Comparison of ENCODE assay signal across 27 cellular contexts in genomic region chr3:25442486-25442885, GRCh38. TPM values are rescaled to one million over a fixed set of nuclear protein-coding genes. Genes with fewer than 3 reads are reported as not detected.
DNase-seq lines count a peak whose midpoint lies in the region; ATAC-seq, FAIRE-seq and TF ChIP-seq lines count a peak whose summit lies in the region.
"Had no signal": no experiment of that assay in that cellular context is flagged by ENCODE, and none has a peak within 500 bp of the region (broad histone marks: within the 10 kb centered on the region; RNA-seq: fewer than 3 reads in every experiment).

No MANE protein-coding gene starts in this region.

- POLR2A ChIA-PET in A549 (lab: Yijun Ruan, JAX), result interaction anchor here (1.5 kb wide), 1 partner anchor 15 kb away, joined by 4 read pairs; the partner anchor contains the start of gene RARB
- POLR2A ChIA-PET in PC-9 (lab: Charles Lee; ENCODE audit: unreplicated experiment), result no interaction called here

- no peaks in the 10 kb centered on the region for H3K36me3 ChIP-seq in PC-9 (ENCODE audit: low read depth)
- H3K36me3 ChIP-seq: BLaER1, Peyer's patch, SJCRH30 had no signal

- TF ChIP-seq POLR2A in A549 (IDR thresholded peaks at IDR 0.05; ENCODE audit: low read length), result no peak

- H3K27me3 Mint-ChIP-seq in mesothelial cell of epicardium (ENCODE audit: low read depth), result no peaks in the 10 kb centered on the region
- peaks cover 0 to 4% (median 3%) of the 10 kb centered on the region in 3 donors for H3K27me3 Mint-ChIP-seq in CD14-positive monocyte (ENCODE audit: low read depth in 3 of 3)
- H3K27me3 Mint-ChIP-seq: CD4-positive, alpha-beta memory T cell had no signal

- no TSS peak for BruUV-seq in PC-9 (replicated peaks; lab: Mats Ljungman, UMichigan)

- no peaks in the 10 kb centered on the region for H3F3A ChIP-seq in PC-9 (ENCODE audit: insufficient read depth, low read depth)

- no peak for DNase-seq in A549 (ENCODE audit: low read depth in 1 of 2, low spot score in 1 of 2)
- DNase-seq in NCI-H1417 (lab: John Stamatoyannopoulos, UW), result peak in 2 of 3 experiments; percentile 34 to 79
- no peak for DNase-seq in PC-9
- DNase-seq in mesothelial cell of epicardium (ENCODE audit: low spot score in 2 of 2, unreplicated experiment in 2 of 2), result no peak
- no peak for DNase-seq in 8988T
- no peak for DNase-seq in CD14-positive monocyte (ENCODE audit: low spot score)
- DNase-seq in activated effector memory CD4-positive, alpha-beta T cell treated with Interleukin-2 at 50 U/mL for 16 hours, result no peak
- DNase-seq: ACHN; CD4-positive, alpha-beta memory T cell; DMS153; GOT3; MV-4-11; NCI-H1436; NCI-H2029 treated with DMSO at 0.1 percent for 48 hours; NCI-H2171; NCI-H345; NCI-H524 treated with DMSO at 0.1 percent for 48 hours; Peyer's patch; SJCRH30 had no signal

- peak overlapping the region; percentile 46 for H3K4me2 ChIP-seq in A549
- H3K4me2 ChIP-seq in PC-9, result no peak overlapping the region
- H3K4me2 ChIP-seq: BLaER1 had no signal

- no peak for FAIRE-seq in A549 (lab: Jason Lieb, UNC)
- FAIRE-seq: G401.6, GM12892, GM19239 had no signal

- no peak; a peak in 1 of 6 replicates for ATAC-seq in A549
- ATAC-seq in HG03097 (IDR thresholded peaks at IDR 0.05; ENCODE audit: low FRiP score, unreplicated experiment), result no peak
- ATAC-seq: HCT116 had no signal

- H3K27ac Mint-ChIP-seq in mesothelial cell of epicardium (peak overlapping the region; percentile 42), CD14-positive monocyte (no peak overlapping the region)
- H3K27ac Mint-ChIP-seq: CD4-positive, alpha-beta memory T cell; IgD-negative memory B cell had no signal

- H2AFZ ChIP-seq in PC-9, result 0 out of 2 replicates have a peak overlapping the region, but pooled peaks have one; percentile 45

- TF ChIP-seq CTCF in A549 (IDR thresholded peaks at IDR 0.05) (no peak), PC-9 (conservative IDR thresholded peaks at IDR 0.05) (no peak), mesothelial cell of epicardium (IDR thresholded peaks at IDR 0.05; ENCODE audit: unreplicated experiment) (no peak), CD14-positive monocyte (IDR thresholded peaks at IDR 0.05) (no peak)

- no peak for TF ChIP-seq EP300 in A549 (IDR thresholded peaks at IDR 0.05)

- no peak for TF ChIP-seq RAD21 in A549 (conservative IDR thresholded peaks at IDR 0.05 in 1 of 2, IDR thresholded peaks at IDR 0.05 in 1 of 2)

- H3K79me2 ChIP-seq in PC-9 (ENCODE audit: low read depth), result no peaks in the 10 kb centered on the region

- H3K9me3 Mint-ChIP-seq in mesothelial cell of epicardium, result peaks cover 4% of the 10 kb centered on the region
- no peaks in the 10 kb centered on the region for H3K9me3 Mint-ChIP-seq in CD14-positive monocyte
- H3K9me3 Mint-ChIP-seq: CD4-positive, alpha-beta memory T cell; IgD-negative memory B cell had no signal

- intact Hi-C loops in PC-9 (cut with micrococcal nuclease; ENCODE audit: unreplicated experiment) (loop anchor here (5.0 kb wide), 1 partner anchor 150 kb away; no protein-coding TSS in a partner anchor), CD14-positive monocyte (cut with micrococcal nuclease) (loop anchor here in 1 of 2 donors (10.0 kb wide), 1 partner anchor 142 kb away; no protein-coding TSS in a partner anchor)

- H3K27me3 ChIP-seq in PC-9 (ENCODE audit: insufficient read depth, low read depth), result no peaks in the 10 kb centered on the region
- H3K27me3 ChIP-seq: BLaER1, Peyer's patch, SJCRH30 had no signal

- H3K4me3 Mint-ChIP-seq in mesothelial cell of epicardium (no peak overlapping the region), CD14-positive monocyte (no peak overlapping the region)
- H3K4me3 Mint-ChIP-seq: CD4-positive, alpha-beta memory T cell; IgD-negative memory B cell had no signal

- H3K27ac ChIP-seq in A549 (peak overlapping the region in 1 of 2 experiments; percentile 44; a peak in 3 of 6 replicates), PC-9 (no peak overlapping the region)
- H3K27ac ChIP-seq: BLaER1, Peyer's patch, SJCRH30 had no signal

- WGBS in A549 (ENCODE audit: missing lambda C conversion rate), result 56% methylated on average over 3 of the region's 3 CpGs

- H3K4me1 ChIP-seq in A549 (peaks cover 49% of the 10 kb centered on the region), PC-9 (replicated peaks; ENCODE audit: insufficient read depth) (no peaks in the 10 kb centered on the region)
- H3K4me1 ChIP-seq: BLaER1, Peyer's patch, SJCRH30 had no signal

- H3K4me1 Mint-ChIP-seq in mesothelial cell of epicardium, result peaks cover 59% of the 10 kb centered on the region
- H3K4me1 Mint-ChIP-seq in CD14-positive monocyte, result no peaks in the 10 kb centered on the region
- H3K4me1 Mint-ChIP-seq: CD4-positive, alpha-beta memory T cell; IgD-negative memory B cell had no signal

- peaks cover 16% of the 10 kb centered on the region for H3K36me3 Mint-ChIP-seq in mesothelial cell of epicardium
- no peaks in the 10 kb centered on the region for H3K36me3 Mint-ChIP-seq in CD14-positive monocyte
- H3K36me3 Mint-ChIP-seq: CD4-positive, alpha-beta memory T cell; IgD-negative memory B cell had no signal

- CTCF ChIA-PET in A549 (lab: Yijun Ruan, JAX) (interaction anchor here (1.1 to 3.0 kb wide), 11 partner anchors 10 to 151 kb away, joined by 3 to 20 read pairs (median 4); partner anchors contain the start of gene RARB), PC-9 (lab: Charles Lee) (interaction anchor here (0.7 kb wide), 1 partner anchor 151 kb away, joined by 3 read pairs; no protein-coding TSS in a partner anchor)

- H3K9me2 ChIP-seq in PC-9 (ENCODE audit: insufficient read depth), result no peaks in the 10 kb centered on the region

- H4K20me1 ChIP-seq in PC-9 (ENCODE audit: insufficient read depth), result no peaks in the 10 kb centered on the region
- H4K20me1 ChIP-seq: BLaER1 had no signal

- no peak overlapping the region for H3K4me3 ChIP-seq in A549
- no peak overlapping the region for H3K4me3 ChIP-seq in PC-9
- H3K4me3 ChIP-seq: BLaER1, Peyer's patch, SJCRH30 had no signal

- H3K9me3 ChIP-seq in A549, result no peaks in the 10 kb centered on the region; the same call in 2 of the 3 replicates
- no peaks in the 10 kb centered on the region for H3K9me3 ChIP-seq in PC-9 (ENCODE audit: insufficient read depth, low read depth)
- H3K9me3 ChIP-seq: BLaER1, Peyer's patch, SJCRH30 had no signal

TF ChIP-seq in A549, 52 proteins besides CTCF, POLR2A, EP300 and RAD21 (continues in another document):
- TF ChIP-seq NPAS2 (CRISPR knock-in tag; IDR thresholded peaks at IDR 0.05; ENCODE audit: borderline replicate concordance), result no peak
- TF ChIP-seq RCOR1 (IDR thresholded peaks at IDR 0.05; ENCODE audit: low read depth, low read length), result no peak
- no peak for TF ChIP-seq NFE2L2 (conservative IDR thresholded peaks at IDR 0.05; ENCODE audit: low read length)
- TF ChIP-seq FOXS1 (CRISPR knock-in tag; IDR thresholded peaks at IDR 0.05), result no peak
- TF ChIP-seq TFCP2L1 (CRISPR knock-in tag; IDR thresholded peaks at IDR 0.05), result no peak
- TF ChIP-seq KDM1A (IDR thresholded peaks at IDR 0.05; ENCODE audit: low read depth), result no peak
- TF ChIP-seq, protein P1, sequence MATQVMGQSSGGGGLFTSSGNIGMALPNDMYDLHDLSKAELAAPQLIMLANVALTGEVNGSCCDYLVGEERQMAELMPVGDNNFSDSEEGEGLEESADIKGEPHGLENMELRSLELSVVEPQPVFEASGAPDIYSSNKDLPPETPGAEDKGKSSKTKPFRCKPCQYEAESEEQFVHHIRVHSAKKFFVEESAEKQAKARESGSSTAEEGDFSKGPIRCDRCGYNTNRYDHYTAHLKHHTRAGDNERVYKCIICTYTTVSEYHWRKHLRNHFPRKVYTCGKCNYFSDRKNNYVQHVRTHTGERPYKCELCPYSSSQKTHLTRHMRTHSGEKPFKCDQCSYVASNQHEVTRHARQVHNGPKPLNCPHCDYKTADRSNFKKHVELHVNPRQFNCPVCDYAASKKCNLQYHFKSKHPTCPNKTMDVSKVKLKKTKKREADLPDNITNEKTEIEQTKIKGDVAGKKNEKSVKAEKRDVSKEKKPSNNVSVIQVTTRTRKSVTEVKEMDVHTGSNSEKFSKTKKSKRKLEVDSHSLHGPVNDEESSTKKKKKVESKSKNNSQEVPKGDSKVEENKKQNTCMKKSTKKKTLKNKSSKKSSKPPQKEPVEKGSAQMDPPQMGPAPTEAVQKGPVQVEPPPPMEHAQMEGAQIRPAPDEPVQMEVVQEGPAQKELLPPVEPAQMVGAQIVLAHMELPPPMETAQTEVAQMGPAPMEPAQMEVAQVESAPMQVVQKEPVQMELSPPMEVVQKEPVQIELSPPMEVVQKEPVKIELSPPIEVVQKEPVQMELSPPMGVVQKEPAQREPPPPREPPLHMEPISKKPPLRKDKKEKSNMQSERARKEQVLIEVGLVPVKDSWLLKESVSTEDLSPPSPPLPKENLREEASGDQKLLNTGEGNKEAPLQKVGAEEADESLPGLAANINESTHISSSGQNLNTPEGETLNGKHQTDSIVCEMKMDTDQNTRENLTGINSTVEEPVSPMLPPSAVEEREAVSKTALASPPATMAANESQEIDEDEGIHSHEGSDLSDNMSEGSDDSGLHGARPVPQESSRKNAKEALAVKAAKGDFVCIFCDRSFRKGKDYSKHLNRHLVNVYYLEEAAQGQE (IDR thresholded peaks at IDR 0.05), result no peak
- TF ChIP-seq ESRRA (IDR thresholded peaks at IDR 0.05; ENCODE audit: borderline replicate concordance, low read length), result no peak
- no peak for TF ChIP-seq NR3C1 (IDR thresholded peaks at IDR 0.05)
- TF ChIP-seq, protein P2, sequence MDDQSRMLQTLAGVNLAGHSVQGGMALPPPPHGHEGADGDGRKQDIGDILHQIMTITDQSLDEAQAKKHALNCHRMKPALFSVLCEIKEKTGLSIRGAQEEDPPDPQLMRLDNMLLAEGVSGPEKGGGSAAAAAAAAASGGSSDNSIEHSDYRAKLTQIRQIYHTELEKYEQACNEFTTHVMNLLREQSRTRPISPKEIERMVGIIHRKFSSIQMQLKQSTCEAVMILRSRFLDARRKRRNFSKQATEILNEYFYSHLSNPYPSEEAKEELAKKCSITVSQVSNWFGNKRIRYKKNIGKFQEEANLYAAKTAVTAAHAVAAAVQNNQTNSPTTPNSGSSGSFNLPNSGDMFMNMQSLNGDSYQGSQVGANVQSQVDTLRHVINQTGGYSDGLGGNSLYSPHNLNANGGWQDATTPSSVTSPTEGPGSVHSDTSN (IDR thresholded peaks at IDR 0.05), result no peak
- no peak for TF ChIP-seq MYC (IDR thresholded peaks at IDR 0.05; ENCODE audit: borderline replicate concordance, low read length)
- no peak for TF ChIP-seq GATA3 (IDR thresholded peaks at IDR 0.05; ENCODE audit: borderline replicate concordance)
- TF ChIP-seq FOSL2 (IDR thresholded peaks at IDR 0.05), result no peak
- no peak for TF ChIP-seq FOSL2 (CRISPR knock-in tag; IDR thresholded peaks at IDR 0.05)

RNA-seq across cellular contexts. Expression of gene RARB, which starts 14.4 kb away (rescaled TPM):
- polyA plus RNA-seq in A549 (2011; rRNA removed) (30.8 and 31.9 TPM in 2 replicates), A549 (2017; fragmentation: RNase III; extraction: RNeasy Plus Mini Kit Qiagen cat#74134 plus additional on column Dnase treatment) (22.3 to 27.4 TPM (median 24.5 TPM) in 3 replicates), CD14-positive monocyte (not detected)
- polyA plus RNA-seq in A549 (2012; cell fraction: cytosol; rRNA removed), result 7.7 and 10.3 TPM in 2 replicates
- 4.9 and 10.2 TPM in 2 replicates for polyA plus RNA-seq in A549 (2012; cell fraction: nucleus; rRNA removed)
- 68.1 and 68.7 TPM in 2 replicates for polyA minus RNA-seq in A549 (2011; rRNA and poly(A)+ RNA removed)
- total RNA-seq in PC-9 (2021) (0.75 and 1.0 TPM in 2 replicates), mesothelial cell of epicardium (106 to 117 TPM (median 117 TPM) in 3 replicates)
- total RNA-seq: CD4-positive, alpha-beta memory T cell; T-helper 1 cell treated with Interleukin-12 subunit alpha and Interleukin-12 subunit beta and Interleukin-4 antibody, amounts not matched to agents 30 ng/mL and 1 ng/mL, for 36 hours had no signal

Comparison
In these comparisons a context has a peak if more than half of its experiments do, and no peak if none do; other contexts are left out.
1. DNase-seq: peak in NCI-H1417 (2 of 3); none in A549 (0 of 2), PC-9 (0 of 2), mesothelial cell of epicardium (0 of 2), 8988T (single experiment), CD14-positive monocyte (single experiment) and activated effector memory CD4-positive, alpha-beta T cell treated with Interleukin-2 at 50 U/mL for 16 hours (single experiment).
2. RNA of gene RARB, which starts 14.4 kb away (total RNA-seq): 106 to 117 TPM in mesothelial cell of epicardium; 0.75 to 1.0 TPM in PC-9; every median in the first group is over 10 times any median in the second.